Comparison of ENCODE assay signal across 11 cellular contexts in the genomic region with DNA sequence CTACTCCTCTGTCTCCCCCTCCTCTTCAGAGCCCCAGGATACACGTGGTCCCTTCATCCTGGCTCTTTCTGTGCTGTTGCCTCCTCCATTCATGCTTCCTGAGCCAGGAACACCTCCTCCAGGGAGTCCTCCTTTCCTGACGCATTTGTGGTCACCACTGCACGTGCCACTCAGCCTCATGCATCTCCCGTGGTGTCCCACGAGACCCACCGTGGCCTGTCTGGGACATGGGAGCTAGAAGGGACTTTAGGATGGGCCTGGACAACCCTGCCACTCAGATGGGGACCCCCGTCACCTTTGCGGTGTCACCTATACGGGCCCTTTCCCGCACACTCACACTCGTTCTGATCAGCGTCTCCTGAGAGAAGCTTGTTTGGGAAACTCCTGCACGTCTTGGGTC. TPM values are rescaled to one million over a fixed set of nuclear protein-coding genes. Genes with fewer than 3 reads are reported as not detected.
A peak's percentile ranks its signal among the peaks of the same experiment; 100 is the strongest.
DNase-seq lines count a peak whose midpoint lies in the region; ATAC-seq and TF ChIP-seq lines count a peak whose summit lies in the region.
"Had no signal": no experiment of that assay in that cellular context is flagged by ENCODE, and none has a peak within 500 bp of the region (broad histone marks: within the 10 kb centered on the region; RNA-seq: fewer than 3 reads in every experiment).

No MANE protein-coding gene starts in this region.

- intact Hi-C loops in left ventricle myocardium inferior (cut with micrococcal nuclease), result no loop called here

- DNase-seq in GM12865 (ENCODE audit: low read depth) (no peak), left ventricle myocardium inferior (no peak), ecto neural progenitor cell (ENCODE audit: low spot score) (no peak), hypothalamus (lab: John Stamatoyannopoulos, UW) (no peak)
- DNase-seq: DMS153; SHP77; stimulated activated CD4-positive, alpha-beta T cell treated with anti-CD3 and anti-CD28 coated beads, Interleukin-15, amount 100 ng/mL, for 24 hours had no signal

- H3K36me3 ChIP-seq in left ventricle myocardium inferior (no peaks in the 10 kb centered on the region), skeletal muscle tissue (ENCODE audit: control insufficient read depth in 3 of 3, insufficient read depth in 3 of 3, low read length in 3 of 3) (peaks cover 0 to 4% (median 0%) of the 10 kb centered on the region in 3 donors)

- H3K9me3 ChIP-seq in left ventricle myocardium inferior (replicated peaks) (peaks cover 6% of the 10 kb centered on the region), skeletal muscle tissue (ENCODE audit: control insufficient read depth in 3 of 3, low read length in 3 of 3) (peaks cover 0 to 3% (median 0%) of the 10 kb centered on the region in 3 donors)

- H3K4me1 ChIP-seq in left ventricle myocardium inferior, result peaks cover 36% of the 10 kb centered on the region
- H3K4me1 ChIP-seq in skeletal muscle tissue (ENCODE audit: control insufficient read depth in 3 of 3, insufficient read depth in 3 of 3, low read length in 3 of 3), result peaks cover 18 to 35% (median 33%) of the 10 kb centered on the region in 3 donors

- H3K36me3 Mint-ChIP-seq in activated T-helper 17 cell treated with anti-CD3 and anti-CD28 coated beads, Interleukin-2, amount 50 U/mL, for 72 hours (ENCODE audit: low read depth), result peaks cover 13% of the 10 kb centered on the region

- no peaks in the 10 kb centered on the region for H3K27me3 Mint-ChIP-seq in activated T-helper 17 cell treated with anti-CD3 and anti-CD28 coated beads, Interleukin-2, amount 50 U/mL, for 72 hours

- no peaks in the 10 kb centered on the region for H3K27me3 ChIP-seq in left ventricle myocardium inferior (ENCODE audit: low read depth)
- H3K27me3 ChIP-seq in skeletal muscle tissue (ENCODE audit: control insufficient read depth in 3 of 3, insufficient read depth in 3 of 3, low read length in 3 of 3), result peaks cover 0 to 8% (median 2%) of the 10 kb centered on the region in 3 donors

- H3K9me3 Mint-ChIP-seq in activated T-helper 17 cell treated with anti-CD3 and anti-CD28 coated beads, Interleukin-2, amount 50 U/mL, for 72 hours, result peaks cover 3% of the 10 kb centered on the region

- ATAC-seq in activated T-helper 17 cell treated with anti-CD3 and anti-CD28 coated beads, Interleukin-2, amount 50 U/mL, for 72 hours (replicated peaks), result no peak
- ATAC-seq in HG02852 (IDR thresholded peaks at IDR 0.05; ENCODE audit: unreplicated experiment), result no peak
- no peak for ATAC-seq in GM21367 (IDR thresholded peaks at IDR 0.05; ENCODE audit: unreplicated experiment)

- H3K4me1 Mint-ChIP-seq in activated T-helper 17 cell treated with anti-CD3 and anti-CD28 coated beads, Interleukin-2, amount 50 U/mL, for 72 hours, result peaks cover 86% of the 10 kb centered on the region

- H3K4me3 Mint-ChIP-seq in activated T-helper 17 cell treated with anti-CD3 and anti-CD28 coated beads, Interleukin-2, amount 50 U/mL, for 72 hours, result peak overlapping the region; percentile 86

- H3K27ac Mint-ChIP-seq in activated T-helper 17 cell treated with anti-CD3 and anti-CD28 coated beads, Interleukin-2, amount 50 U/mL, for 72 hours, result peak overlapping the region; percentile 91

- H3K9ac ChIP-seq in skeletal muscle tissue (ENCODE audit: low read depth in 1 of 3, low read length in 3 of 3), result peak overlapping the region; percentile 15 to 50 (median 47)

- peak overlapping the region; percentile 70 for H3K27ac ChIP-seq in left ventricle myocardium inferior (replicated peaks)
- peak overlapping the region; percentile 75 for H3K27ac ChIP-seq in skeletal muscle tissue (ENCODE audit: low read depth, low read length)

- TF ChIP-seq CTCF in GM12865 (IDR thresholded peaks at IDR 0.05; ENCODE audit: insufficient read depth, low read depth, low read length, missing control alignments) (no peak), left ventricle myocardium inferior (IDR thresholded peaks at IDR 0.05; ENCODE audit: borderline replicate concordance) (no peak)

- H3K4me3 ChIP-seq in GM12865 (ENCODE audit: low read depth, low read length) (peak overlapping the region; percentile 20; the same call in 1 of the 2 replicates), left ventricle myocardium inferior (peak overlapping the region; percentile 37), skeletal muscle tissue (ENCODE audit: low read length in 3 of 3) (peak overlapping the region; percentile 17 to 45 (median 41))

RNA-seq across cellular contexts. Expression of gene GLIPR2, which starts 6.7 kb away (rescaled TPM):
- 10 to 100 TPM; 10.2 to 10.7 TPM for total RNA-seq in activated T-helper 17 cell treated with anti-CD3 and anti-CD28 coated beads, Interleukin-2, amount 50 U/mL, for 72 hours
- total RNA-seq in left ventricle myocardium inferior, result 8.7 TPM
- total RNA-seq in skeletal muscle tissue, result 69.4 TPM

RNA-seq across cellular contexts. Expression of gene CCIN, which starts 25.9 kb away (rescaled TPM):
- total RNA-seq in activated T-helper 17 cell treated with anti-CD3 and anti-CD28 coated beads, Interleukin-2, amount 50 U/mL, for 72 hours, result not detected
- total RNA-seq in left ventricle myocardium inferior, result not detected
- 1.0 TPM for total RNA-seq in skeletal muscle tissue

RNA-seq across cellular contexts. Expression of gene CLTA, which starts 47.5 kb away (rescaled TPM):
- total RNA-seq in activated T-helper 17 cell treated with anti-CD3 and anti-CD28 coated beads, Interleukin-2, amount 50 U/mL, for 72 hours, result 100 to 1,000 TPM in 1 of 2 donors, 10 to 100 TPM in 1; 69.3 to 166 TPM
- total RNA-seq in left ventricle myocardium inferior, result 60.4 TPM
- total RNA-seq in skeletal muscle tissue, result 114 TPM
